Comparison of ENCODE assay signal across 20 cellular contexts in the genomic region with DNA sequence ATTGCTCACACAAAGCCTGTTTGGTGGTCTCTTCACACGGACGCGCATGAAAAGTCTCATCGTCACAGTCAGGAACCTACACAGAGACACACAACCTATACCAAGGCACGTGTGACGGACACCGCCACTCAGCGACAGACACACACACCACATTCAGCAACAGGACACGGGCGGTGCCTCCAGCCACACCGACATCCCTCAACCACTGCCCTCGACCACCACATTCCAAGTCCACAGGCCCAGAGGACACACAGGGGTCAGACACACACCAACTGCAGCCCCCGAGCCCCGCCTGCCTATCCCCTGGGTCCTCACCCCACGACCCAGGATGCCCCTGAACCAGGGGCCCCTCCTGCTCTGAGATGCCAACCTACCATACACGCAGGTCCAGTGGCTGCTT. TPM values are rescaled to one million over a fixed set of nuclear protein-coding genes. Genes with fewer than 3 reads are reported as not detected.
A peak's percentile ranks its signal among the peaks of the same experiment; 100 is the strongest.
DNase-seq lines count a peak whose midpoint lies in the region; ATAC-seq and TF ChIP-seq lines count a peak whose summit lies in the region.
"Had no signal": no experiment of that assay in that cellular context is flagged by ENCODE, and none has a peak within 500 bp of the region (broad histone marks: within the 10 kb centered on the region; RNA-seq: fewer than 3 reads in every experiment).

No MANE protein-coding gene starts in this region.

- H3K4me3 Mint-ChIP-seq in glutamatergic neuron (ENCODE audit: unreplicated experiment) (peak overlapping the region; percentile 53), neural progenitor cell (peak overlapping the region; percentile 31)

- no peaks in the 10 kb centered on the region; the same call in 1 of the 2 replicates for H3K27me3 ChIP-seq in HUES6 (ENCODE audit: control insufficient read depth, insufficient read depth, low read length)
- H3K27me3 ChIP-seq in neural progenitor cell: no peaks in the 10 kb centered on the region
- H3K27me3 ChIP-seq: MG63, Peyer's patch had no signal

- H3K36me3 Mint-ChIP-seq in glutamatergic neuron (ENCODE audit: unreplicated experiment): peaks cover 7% of the 10 kb centered on the region
- no peaks in the 10 kb centered on the region for H3K36me3 Mint-ChIP-seq in neural progenitor cell
- H3K36me3 Mint-ChIP-seq: CD14-positive monocyte had no signal

- H3K9ac ChIP-seq in HUES6 (ENCODE audit: low read length): peak overlapping the region; percentile 80
- no peak overlapping the region for H3K9ac ChIP-seq in neural progenitor cell

- DNase-seq in ELF-1 (ENCODE audit: low read depth, low spot score) (peak; percentile 47), glutamatergic neuron (no peak), neural progenitor cell (ENCODE audit: low spot score) (no peak), NCI-H82 (lab: John Stamatoyannopoulos, UW) (no peak)
- no peak for DNase-seq in stimulated activated CD4-positive, alpha-beta T cell treated with anti-CD3 and anti-CD28 coated beads, Interleukin-1b, Interleukin-23, amount 100 ng/mL, for 48 hours
- DNase-seq: COR-L47, DMS153, EL, Karpas-422, MG63, NCI-H1092 treated with DMSO at 0.1 percent for 48 hours, NCI-H2081 treated with DMSO at 0.1 percent for 48 hours, NCI-H510A treated with DMSO at 0.1 percent for 48 hours, Peyer's patch, Right ventricle myocardium superior had no signal

- H3K27me3 Mint-ChIP-seq in glutamatergic neuron (ENCODE audit: unreplicated experiment) (peaks cover 12% of the 10 kb centered on the region), neural progenitor cell (ENCODE audit: insufficient read depth, low read depth) (peaks cover 10% of the 10 kb centered on the region)

- H3K4me3 ChIP-seq in HUES6 (ENCODE audit: low read depth, low read length): peak overlapping the region; percentile 24; the same call in 1 of the 2 replicates
- no peak overlapping the region for H3K4me3 ChIP-seq in neural progenitor cell
- H3K4me3 ChIP-seq: HAP-1, MG63, Peyer's patch, SK-N-MC had no signal

- peaks cover 13% of the 10 kb centered on the region; the same call in 1 of the 2 replicates for H3K36me3 ChIP-seq in HUES6 (ENCODE audit: control insufficient read depth, insufficient read depth, low read length)
- H3K36me3 ChIP-seq in neural progenitor cell: no peaks in the 10 kb centered on the region
- H3K36me3 ChIP-seq: HAP-1, MG63, Peyer's patch had no signal

- H4K20me1 ChIP-seq in neural progenitor cell (ENCODE audit: low read depth): no peaks in the 10 kb centered on the region

- no peak overlapping the region for H3K4me2 ChIP-seq in neural progenitor cell

- H3K9me3 ChIP-seq in HUES6 (ENCODE audit: control insufficient read depth, insufficient read depth, low read depth, low read length): no peaks in the 10 kb centered on the region
- H3K9me3 ChIP-seq in neural progenitor cell (ENCODE audit: low read depth): no peaks in the 10 kb centered on the region
- H3K9me3 ChIP-seq: HAP-1, MG63, Peyer's patch had no signal

- H3F3A ChIP-seq in neural progenitor cell (ENCODE audit: low read depth): no peaks in the 10 kb centered on the region

- H3K9me3 Mint-ChIP-seq in glutamatergic neuron (ENCODE audit: unreplicated experiment) (peaks cover 7% of the 10 kb centered on the region), neural progenitor cell (no peaks in the 10 kb centered on the region)
- H3K9me3 Mint-ChIP-seq: CD14-positive monocyte had no signal

- H3K4me1 Mint-ChIP-seq in glutamatergic neuron (ENCODE audit: low read depth, unreplicated experiment): peaks cover 26% of the 10 kb centered on the region
- peaks cover 18% of the 10 kb centered on the region for H3K4me1 Mint-ChIP-seq in neural progenitor cell
- H3K4me1 Mint-ChIP-seq: CD14-positive monocyte had no signal

- H3K4me1 ChIP-seq in HUES6 (ENCODE audit: control insufficient read depth, insufficient read depth, low read length) (peaks cover 15% of the 10 kb centered on the region), neural progenitor cell (peaks cover 11% of the 10 kb centered on the region)
- H3K4me1 ChIP-seq: HAP-1, Peyer's patch had no signal

- H2AFZ ChIP-seq in neural progenitor cell (replicated peaks): no peak overlapping the region

- TF ChIP-seq CTCF in glutamatergic neuron (IDR thresholded peaks at IDR 0.05; ENCODE audit: partially characterized antibody, unreplicated experiment): no peak
- no peak for TF ChIP-seq CTCF in neural progenitor cell (IDR thresholded peaks at IDR 0.05)

- H3K27ac Mint-ChIP-seq in glutamatergic neuron (ENCODE audit: unreplicated experiment) (peak overlapping the region; percentile 71), neural progenitor cell (peak overlapping the region; percentile 48)

- H3K27ac ChIP-seq in HUES6 (ENCODE audit: low read depth, low read length) (peak overlapping the region; percentile 48), neural progenitor cell (no peak overlapping the region)
- H3K27ac ChIP-seq: Peyer's patch, SK-N-MC had no signal

- no peak for ATAC-seq in HG03457 (IDR thresholded peaks at IDR 0.05; ENCODE audit: unreplicated experiment)

- H3K79me2 ChIP-seq in neural progenitor cell (ENCODE audit: low read depth): no peaks in the 10 kb centered on the region

RNA-seq across cellular contexts. Expression of gene MEIS3, which starts 20.6 kb away (rescaled TPM):
- 255 TPM for total RNA-seq in glutamatergic neuron (ENCODE audit: unreplicated experiment)
- total RNA-seq in neural progenitor cell (ENCODE audit: low replicate concordance): 32.2 and 70.5 TPM in 2 replicates

RNA-seq across cellular contexts. Expression of gene DHX34, which starts 49.6 kb away (rescaled TPM):
- total RNA-seq in glutamatergic neuron (ENCODE audit: unreplicated experiment) (119 TPM), neural progenitor cell (ENCODE audit: low replicate concordance) (12.3 and 29.5 TPM in 2 replicates)
